Comparison of ENCODE assay signal across 17 cellular contexts in the genomic region with DNA sequence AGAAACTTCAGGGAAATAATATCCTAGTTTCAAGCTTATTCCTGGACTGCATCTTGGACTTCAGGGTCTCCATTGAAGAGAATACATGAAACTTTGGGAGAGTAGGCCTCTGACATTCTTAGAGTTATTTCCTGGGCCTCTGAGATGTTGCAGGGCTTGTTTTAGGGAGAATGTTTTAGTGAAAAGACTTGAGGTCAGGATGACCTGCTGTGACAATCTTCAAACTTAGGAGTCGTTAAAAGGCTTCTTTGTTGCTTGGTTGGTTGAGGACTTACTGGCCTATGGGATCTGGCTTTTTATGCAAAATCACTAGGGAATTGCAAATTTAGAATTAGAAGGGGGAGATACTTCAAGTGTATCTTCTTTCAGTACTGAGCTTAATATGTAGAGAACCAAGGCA.
"Had no signal": no experiment of that assay in that cellular context is flagged by ENCODE, and none has a peak within 500 bp of the region (broad histone marks: within the 10 kb centered on the region; RNA-seq: fewer than 3 reads in every experiment).

No MANE protein-coding gene starts in this region.

- ATAC-seq: left lobe of liver; naive thymus-derived CD8-positive, alpha-beta T cell; T-cell had no signal

- H3K4me3 Mint-ChIP-seq: activated naive CD4-positive, alpha-beta T cell treated with anti-CD3 and anti-CD28 coated beads for 36 hours; naive thymus-derived CD8-positive, alpha-beta T cell; T-cell had no signal

- H3K27me3 ChIP-seq: tibial artery had no signal

- H3K27ac ChIP-seq: tibial artery had no signal

- H3K4me3 ChIP-seq: skin epidermis, tibial artery had no signal

- H3K36me3 ChIP-seq: tibial artery had no signal

- H3K4me1 Mint-ChIP-seq: naive thymus-derived CD8-positive, alpha-beta T cell; T-cell had no signal

- H3K9me3 ChIP-seq: tibial artery had no signal

- H3K36me3 Mint-ChIP-seq: naive thymus-derived CD8-positive, alpha-beta T cell; T-cell had no signal

- DNase-seq: activated CD4-positive, alpha-beta T cell treated with anti-CD3 and anti-CD28 coated beads for 1 hour; activated CD4-positive, alpha-beta T cell treated with anti-CD3 and anti-CD28 coated beads, Interleukin-2, amount 50 U/mL, for 48 hours; activated naive CD4-positive, alpha-beta T cell treated with anti-CD3 and anti-CD28 coated beads for 36 hours; islet precursor cell; naive thymus-derived CD8-positive, alpha-beta T cell; nucleus accumbens; right cardiac atrium; stimulated activated CD4-positive, alpha-beta T cell treated with anti-CD3 and anti-CD28 coated beads, Interleukin-15, amount 100 ng/mL, for 24 hours; stimulated activated CD4-positive, alpha-beta T cell treated with anti-CD3 and anti-CD28 coated beads, Interleukin-4, amount 100 ng/mL, for 1 hour; stimulated activated naive CD4-positive, alpha-beta T cell; T-cell; T1000; tibial artery had no signal

- H3K27ac Mint-ChIP-seq: activated naive CD4-positive, alpha-beta T cell treated with anti-CD3 and anti-CD28 coated beads for 36 hours; activated T-helper 2 cell treated with anti-CD3 and anti-CD28 coated beads, Interferon-gamma antibody, Interleukin-2, Interleukin-4, amounts not matched to agents 10 μg/mL and 5 μg/mL and 100 μg/mL, durations not matched to agents 14 hours and 24 hours and 36 hours; naive thymus-derived CD8-positive, alpha-beta T cell; progenitor cell of endocrine pancreas; T-cell had no signal

- H3K27me3 Mint-ChIP-seq: naive thymus-derived CD8-positive, alpha-beta T cell; progenitor cell of endocrine pancreas; T-cell had no signal
